Comparison of ENCODE assay signal across 1 cellular context in the genomic region with DNA sequence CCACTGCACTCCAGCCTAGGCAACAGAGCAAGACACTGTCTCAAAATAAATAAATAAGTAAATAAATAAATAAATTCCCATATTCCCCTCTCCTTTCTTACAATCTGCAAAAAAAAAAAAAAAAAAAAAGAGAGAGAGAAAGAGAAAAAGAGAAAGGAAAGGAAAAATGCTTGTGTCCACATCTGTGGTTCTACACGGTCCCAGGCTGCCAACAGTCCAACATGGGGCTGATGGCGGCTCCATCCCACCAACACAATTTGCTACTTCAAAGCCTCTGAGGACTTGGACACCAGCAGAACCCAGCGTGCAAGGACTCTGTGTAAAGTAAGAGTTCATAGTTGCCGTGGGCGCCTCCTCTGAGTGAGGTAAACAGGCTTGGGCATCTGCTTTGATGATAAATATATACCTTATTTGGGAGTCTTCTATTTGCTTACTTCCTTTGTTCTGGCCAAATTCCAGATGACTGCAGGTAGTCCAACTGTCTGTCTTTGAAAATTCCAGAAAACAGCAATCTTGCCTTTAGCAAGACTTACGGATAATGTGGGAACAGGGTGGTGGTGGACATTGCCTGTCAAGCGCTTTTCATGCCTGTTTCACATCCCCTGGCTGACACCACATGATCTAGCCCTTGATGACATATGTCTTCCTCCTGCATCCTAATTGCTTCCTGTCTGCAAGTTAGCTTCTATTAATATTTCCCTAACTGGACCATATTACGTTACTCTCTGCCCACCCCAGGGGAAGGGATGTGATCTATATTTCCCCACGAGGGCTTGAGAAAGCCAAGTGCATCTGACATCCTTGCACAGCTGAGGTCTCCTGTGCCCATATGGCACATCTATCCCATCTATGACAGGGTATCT.
TF ChIP-seq lines count a peak whose summit lies in the region.

No MANE protein-coding gene starts in this region.

TF ChIP-seq in HEK293, 187 proteins besides CTCF, POLR2A, EP300 and RAD21 (continued from another document):
- no peak for TF ChIP-seq ZNF350 (tag by site-specific recombination; IDR thresholded peaks at IDR 0.05)
- TF ChIP-seq KLF1 (tag by site-specific recombination; IDR thresholded peaks at IDR 0.05): no peak
- no peak for TF ChIP-seq ZNF707 (tag by site-specific recombination; IDR thresholded peaks at IDR 0.05)
- no peak for TF ChIP-seq ZSCAN16 (tag by site-specific recombination; IDR thresholded peaks at IDR 0.05)
- TF ChIP-seq SP2 (tag by site-specific recombination; IDR thresholded peaks at IDR 0.05): no peak
- TF ChIP-seq ZNF37A (tag by site-specific recombination; IDR thresholded peaks at IDR 0.05): no peak
- no peak for TF ChIP-seq ZBTB49 (tag by site-specific recombination; IDR thresholded peaks at IDR 0.05; ENCODE audit: low read depth)
- TF ChIP-seq ZNF292 (tag by site-specific recombination; IDR thresholded peaks at IDR 0.05; ENCODE audit: borderline replicate concordance, low read depth): no peak
- TF ChIP-seq ZNF610 (tag by site-specific recombination; IDR thresholded peaks at IDR 0.05; ENCODE audit: borderline replicate concordance): no peak
- TF ChIP-seq, protein P1, sequence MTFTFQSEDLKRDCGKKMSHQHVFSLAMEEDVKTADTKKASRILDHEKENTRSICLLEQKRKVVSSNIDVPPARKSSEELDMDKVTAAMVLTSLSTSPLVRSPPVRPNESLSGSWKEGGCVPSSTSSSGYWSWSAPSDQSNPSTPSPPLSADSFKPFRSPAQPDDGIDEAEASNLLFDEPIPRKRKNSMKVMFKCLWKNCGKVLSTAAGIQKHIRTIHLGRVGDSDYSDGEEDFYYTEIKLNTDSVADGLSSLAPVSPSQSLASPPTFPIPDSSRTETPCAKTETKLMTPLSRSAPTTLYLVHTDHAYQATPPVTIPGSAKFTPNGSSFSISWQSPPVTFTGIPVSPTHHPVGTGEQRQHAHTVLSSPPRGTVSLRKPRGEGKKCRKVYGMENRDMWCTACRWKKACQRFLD (tag by site-specific recombination; IDR thresholded peaks at IDR 0.05): no peak
- no peak for TF ChIP-seq TRIM28 (IDR thresholded peaks at IDR 0.05; ENCODE audit: borderline replicate concordance, low read length)
- TF ChIP-seq ZNF645 (tag by site-specific recombination; IDR thresholded peaks at IDR 0.05): no peak
- TF ChIP-seq ZNF140 (tag by site-specific recombination; IDR thresholded peaks at IDR 0.05): no peak
- TF ChIP-seq PRDM10 (tag by site-specific recombination; IDR thresholded peaks at IDR 0.05): peak; percentile 53
- no peak for TF ChIP-seq ZNF792 (tag by site-specific recombination; IDR thresholded peaks at IDR 0.05)
- no peak for TF ChIP-seq ZNF626 (tag by site-specific recombination; IDR thresholded peaks at IDR 0.05)
- TF ChIP-seq FEZF1 (tag by site-specific recombination; IDR thresholded peaks at IDR 0.05): no peak
- no peak for TF ChIP-seq ZNF600 (tag by site-specific recombination; IDR thresholded peaks at IDR 0.05)
- no peak for TF ChIP-seq ZFP3 (tag by site-specific recombination; IDR thresholded peaks at IDR 0.05; ENCODE audit: low read depth)
- TF ChIP-seq ZNF155 (tag by site-specific recombination; IDR thresholded peaks at IDR 0.05): no peak
- no peak for TF ChIP-seq ZNF76 (tag by site-specific recombination; IDR thresholded peaks at IDR 0.05; ENCODE audit: borderline replicate concordance, low read depth)
- TF ChIP-seq ZNF324 (tag by site-specific recombination; IDR thresholded peaks at IDR 0.05): no peak
- TF ChIP-seq ZNF423 (tag by site-specific recombination; IDR thresholded peaks at IDR 0.05): no peak
- 0 out of 2 replicates have a peak, but pooled peaks have one; percentile 34 for TF ChIP-seq ZBTB48 (tag by site-specific recombination; IDR thresholded peaks at IDR 0.05)
- no peak for TF ChIP-seq EGR2 (tag by site-specific recombination; IDR thresholded peaks at IDR 0.05; ENCODE audit: low read depth)
- no peak for TF ChIP-seq ZNF510 (tag by site-specific recombination; IDR thresholded peaks at IDR 0.05; ENCODE audit: insufficient replicate concordance)
- no peak for TF ChIP-seq ZNF138 (tag by site-specific recombination; IDR thresholded peaks at IDR 0.05; ENCODE audit: borderline replicate concordance)
- TF ChIP-seq ZBTB20 (tag by site-specific recombination; IDR thresholded peaks at IDR 0.05): peak; percentile 46; the same call in 1 of the 2 replicates
- TF ChIP-seq ZNF239 (tag by site-specific recombination; IDR thresholded peaks at IDR 0.05): no peak
- no peak for TF ChIP-seq YY2 (tag by site-specific recombination; IDR thresholded peaks at IDR 0.05)
- no peak for TF ChIP-seq ZNF670 (tag by site-specific recombination; IDR thresholded peaks at IDR 0.05; ENCODE audit: low read depth)
- TF ChIP-seq ZSCAN23 (tag by site-specific recombination; IDR thresholded peaks at IDR 0.05): no peak
- no peak for TF ChIP-seq ZNF2 (tag by site-specific recombination; IDR thresholded peaks at IDR 0.05)
- no peak for TF ChIP-seq GLIS2 (tag by site-specific recombination; IDR thresholded peaks at IDR 0.05)
- no peak for TF ChIP-seq PRDM1 (tag by site-specific recombination; IDR thresholded peaks at IDR 0.05)
- no peak for TF ChIP-seq YY1 (tag by site-specific recombination; IDR thresholded peaks at IDR 0.05)
- TF ChIP-seq ZNF133 (tag by site-specific recombination; IDR thresholded peaks at IDR 0.05): no peak
- TF ChIP-seq ZEB2 (tag by site-specific recombination; IDR thresholded peaks at IDR 0.05): no peak
- TF ChIP-seq, protein P2, sequence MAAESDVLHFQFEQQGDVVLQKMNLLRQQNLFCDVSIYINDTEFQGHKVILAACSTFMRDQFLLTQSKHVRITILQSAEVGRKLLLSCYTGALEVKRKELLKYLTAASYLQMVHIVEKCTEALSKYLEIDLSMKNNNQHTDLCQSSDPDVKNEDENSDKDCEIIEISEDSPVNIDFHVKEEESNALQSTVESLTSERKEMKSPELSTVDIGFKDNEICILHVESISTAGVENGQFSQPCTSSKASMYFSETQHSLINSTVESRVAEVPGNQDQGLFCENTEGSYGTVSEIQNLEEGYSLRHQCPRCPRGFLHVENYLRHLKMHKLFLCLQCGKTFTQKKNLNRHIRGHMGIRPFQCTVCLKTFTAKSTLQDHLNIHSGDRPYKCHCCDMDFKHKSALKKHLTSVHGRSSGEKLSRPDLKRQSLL (tag by site-specific recombination; IDR thresholded peaks at IDR 0.05): no peak
- peak; percentile 31; the same call in 1 of the 2 replicates for TF ChIP-seq IKZF3 (tag by site-specific recombination; IDR thresholded peaks at IDR 0.05)
- no peak for TF ChIP-seq ZNF24 (tag by site-specific recombination; IDR thresholded peaks at IDR 0.05)
